1 cellular context compared by ENCODE assay signal in genomic region chr10:7408494-7409044, GRCh38.
TF ChIP-seq lines count a peak whose summit lies in the region.

No MANE protein-coding gene starts in this region.

TF ChIP-seq in K562, 482 proteins besides CTCF, POLR2A, EP300 and RAD21 (continued from another document and continues in another):
- no peak for TF ChIP-seq USF2 (CRISPR knock-in tag; IDR thresholded peaks at IDR 0.05)
- no peak for TF ChIP-seq SREBF1 (IDR thresholded peaks at IDR 0.05; ENCODE audit: borderline replicate concordance, low read depth, low read length)
- peak; percentile 59; the same call in 1 of the 2 replicates for TF ChIP-seq SAFB (IDR thresholded peaks at IDR 0.05; ENCODE audit: borderline replicate concordance, low read depth, low read length)
- TF ChIP-seq SIN3A (IDR thresholded peaks at IDR 0.05; ENCODE audit: borderline replicate concordance in 2 of 2, control insufficient read depth in 1 of 2, low read depth in 2 of 2, low read length in 2 of 2), result no peak; a peak in 1 of 4 replicates
- TF ChIP-seq CREM (IDR thresholded peaks at IDR 0.05; ENCODE audit: low read depth), result 0 out of 2 replicates have a peak, but pooled peaks have one; percentile 17
- TF ChIP-seq NUFIP1 (IDR thresholded peaks at IDR 0.05; ENCODE audit: partially characterized antibody), result no peak
- TF ChIP-seq, protein P1, sequence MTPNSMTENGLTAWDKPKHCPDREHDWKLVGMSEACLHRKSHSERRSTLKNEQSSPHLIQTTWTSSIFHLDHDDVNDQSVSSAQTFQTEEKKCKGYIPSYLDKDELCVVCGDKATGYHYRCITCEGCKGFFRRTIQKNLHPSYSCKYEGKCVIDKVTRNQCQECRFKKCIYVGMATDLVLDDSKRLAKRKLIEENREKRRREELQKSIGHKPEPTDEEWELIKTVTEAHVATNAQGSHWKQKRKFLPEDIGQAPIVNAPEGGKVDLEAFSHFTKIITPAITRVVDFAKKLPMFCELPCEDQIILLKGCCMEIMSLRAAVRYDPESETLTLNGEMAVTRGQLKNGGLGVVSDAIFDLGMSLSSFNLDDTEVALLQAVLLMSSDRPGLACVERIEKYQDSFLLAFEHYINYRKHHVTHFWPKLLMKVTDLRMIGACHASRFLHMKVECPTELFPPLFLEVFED (CRISPR knock-in tag; conservative IDR thresholded peaks at IDR 0.05), result no peak
- TF ChIP-seq, protein P2, sequence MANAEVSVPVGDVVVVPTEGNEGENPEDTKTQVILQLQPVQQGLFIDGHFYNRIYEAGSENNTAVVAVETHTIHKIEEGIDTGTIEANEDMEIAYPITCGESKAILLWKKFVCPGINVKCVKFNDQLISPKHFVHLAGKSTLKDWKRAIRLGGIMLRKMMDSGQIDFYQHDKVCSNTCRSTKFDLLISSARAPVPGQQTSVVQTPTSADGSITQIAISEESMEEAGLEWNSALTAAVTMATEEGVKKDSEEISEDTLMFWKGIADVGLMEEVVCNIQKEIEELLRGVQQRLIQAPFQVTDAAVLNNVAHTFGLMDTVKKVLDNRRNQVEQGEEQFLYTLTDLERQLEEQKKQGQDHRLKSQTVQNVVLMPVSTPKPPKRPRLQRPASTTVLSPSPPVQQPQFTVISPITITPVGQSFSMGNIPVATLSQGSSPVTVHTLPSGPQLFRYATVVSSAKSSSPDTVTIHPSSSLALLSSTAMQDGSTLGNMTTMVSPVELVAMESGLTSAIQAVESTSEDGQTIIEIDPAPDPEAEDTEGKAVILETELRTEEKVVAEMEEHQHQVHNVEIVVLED (CRISPR knock-in tag; IDR thresholded peaks at IDR 0.05), result no peak
- no peak; the same call in 1 of the 2 replicates for TF ChIP-seq NR3C1 (CRISPR knock-in tag; IDR thresholded peaks at IDR 0.05)
- TF ChIP-seq ZNF77 (CRISPR knock-in tag; IDR thresholded peaks at IDR 0.05), result no peak
- peak; percentile 78 for TF ChIP-seq RB1 (IDR thresholded peaks at IDR 0.05; ENCODE audit: low read depth)
- TF ChIP-seq, protein P3, sequence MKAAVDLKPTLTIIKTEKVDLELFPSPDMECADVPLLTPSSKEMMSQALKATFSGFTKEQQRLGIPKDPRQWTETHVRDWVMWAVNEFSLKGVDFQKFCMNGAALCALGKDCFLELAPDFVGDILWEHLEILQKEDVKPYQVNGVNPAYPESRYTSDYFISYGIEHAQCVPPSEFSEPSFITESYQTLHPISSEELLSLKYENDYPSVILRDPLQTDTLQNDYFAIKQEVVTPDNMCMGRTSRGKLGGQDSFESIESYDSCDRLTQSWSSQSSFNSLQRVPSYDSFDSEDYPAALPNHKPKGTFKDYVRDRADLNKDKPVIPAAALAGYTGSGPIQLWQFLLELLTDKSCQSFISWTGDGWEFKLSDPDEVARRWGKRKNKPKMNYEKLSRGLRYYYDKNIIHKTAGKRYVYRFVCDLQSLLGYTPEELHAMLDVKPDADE (conservative IDR thresholded peaks at IDR 0.05; ENCODE audit: control insufficient read depth, low read depth, low read length), result no peak
- no peak; the same call in 1 of the 2 replicates for TF ChIP-seq ZNF263 (CRISPR knock-in tag; IDR thresholded peaks at IDR 0.05; ENCODE audit: borderline replicate concordance)
- no peak for TF ChIP-seq CUX1 (CRISPR knock-in tag; IDR thresholded peaks at IDR 0.05)
- no peak for TF ChIP-seq HCFC1 (IDR thresholded peaks at IDR 0.05; ENCODE audit: low read depth, low read length)
- TF ChIP-seq, protein P4, sequence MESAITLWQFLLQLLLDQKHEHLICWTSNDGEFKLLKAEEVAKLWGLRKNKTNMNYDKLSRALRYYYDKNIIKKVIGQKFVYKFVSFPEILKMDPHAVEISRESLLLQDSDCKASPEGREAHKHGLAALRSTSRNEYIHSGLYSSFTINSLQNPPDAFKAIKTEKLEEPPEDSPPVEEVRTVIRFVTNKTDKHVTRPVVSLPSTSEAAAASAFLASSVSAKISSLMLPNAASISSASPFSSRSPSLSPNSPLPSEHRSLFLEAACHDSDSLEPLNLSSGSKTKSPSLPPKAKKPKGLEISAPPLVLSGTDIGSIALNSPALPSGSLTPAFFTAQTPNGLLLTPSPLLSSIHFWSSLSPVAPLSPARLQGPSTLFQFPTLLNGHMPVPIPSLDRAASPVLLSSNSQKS (CRISPR knock-in tag; IDR thresholded peaks at IDR 0.05), result no peak
- peak; percentile 74 to 89 for TF ChIP-seq MAZ (CRISPR knock-in tag; conservative IDR thresholded peaks at IDR 0.05 in 1 of 2, IDR thresholded peaks at IDR 0.05 in 1 of 2)
- TF ChIP-seq ETV6 (IDR thresholded peaks at IDR 0.05; ENCODE audit: borderline replicate concordance in 1 of 2, low read depth in 2 of 2, low read length in 1 of 2), result no peak
- 0 out of 2 replicates have a peak, but pooled peaks have one; percentile 41 for TF ChIP-seq ETV6 (CRISPR knock-in tag; IDR thresholded peaks at IDR 0.05; ENCODE audit: borderline replicate concordance)
- TF ChIP-seq, protein P5, sequence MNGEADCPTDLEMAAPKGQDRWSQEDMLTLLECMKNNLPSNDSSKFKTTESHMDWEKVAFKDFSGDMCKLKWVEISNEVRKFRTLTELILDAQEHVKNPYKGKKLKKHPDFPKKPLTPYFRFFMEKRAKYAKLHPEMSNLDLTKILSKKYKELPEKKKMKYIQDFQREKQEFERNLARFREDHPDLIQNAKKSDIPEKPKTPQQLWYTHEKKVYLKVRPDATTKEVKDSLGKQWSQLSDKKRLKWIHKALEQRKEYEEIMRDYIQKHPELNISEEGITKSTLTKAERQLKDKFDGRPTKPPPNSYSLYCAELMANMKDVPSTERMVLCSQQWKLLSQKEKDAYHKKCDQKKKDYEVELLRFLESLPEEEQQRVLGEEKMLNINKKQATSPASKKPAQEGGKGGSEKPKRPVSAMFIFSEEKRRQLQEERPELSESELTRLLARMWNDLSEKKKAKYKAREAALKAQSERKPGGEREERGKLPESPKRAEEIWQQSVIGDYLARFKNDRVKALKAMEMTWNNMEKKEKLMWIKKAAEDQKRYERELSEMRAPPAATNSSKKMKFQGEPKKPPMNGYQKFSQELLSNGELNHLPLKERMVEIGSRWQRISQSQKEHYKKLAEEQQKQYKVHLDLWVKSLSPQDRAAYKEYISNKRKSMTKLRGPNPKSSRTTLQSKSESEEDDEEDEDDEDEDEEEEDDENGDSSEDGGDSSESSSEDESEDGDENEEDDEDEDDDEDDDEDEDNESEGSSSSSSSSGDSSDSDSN (IDR thresholded peaks at IDR 0.05; ENCODE audit: borderline replicate concordance in 1 of 2, low read depth in 2 of 2, low read length in 2 of 2), result 0 out of 4 replicates have a peak, but pooled peaks of 1 of the 2 experiments have one; percentile 39
- peak; percentile 64 for TF ChIP-seq ZFX (CRISPR knock-in tag; IDR thresholded peaks at IDR 0.05)
- TF ChIP-seq HDAC1 (IDR thresholded peaks at IDR 0.05), result no peak
- no peak for TF ChIP-seq POLR2H (tag; IDR thresholded peaks at IDR 0.05; ENCODE audit: low read depth)
- TF ChIP-seq, protein P6, sequence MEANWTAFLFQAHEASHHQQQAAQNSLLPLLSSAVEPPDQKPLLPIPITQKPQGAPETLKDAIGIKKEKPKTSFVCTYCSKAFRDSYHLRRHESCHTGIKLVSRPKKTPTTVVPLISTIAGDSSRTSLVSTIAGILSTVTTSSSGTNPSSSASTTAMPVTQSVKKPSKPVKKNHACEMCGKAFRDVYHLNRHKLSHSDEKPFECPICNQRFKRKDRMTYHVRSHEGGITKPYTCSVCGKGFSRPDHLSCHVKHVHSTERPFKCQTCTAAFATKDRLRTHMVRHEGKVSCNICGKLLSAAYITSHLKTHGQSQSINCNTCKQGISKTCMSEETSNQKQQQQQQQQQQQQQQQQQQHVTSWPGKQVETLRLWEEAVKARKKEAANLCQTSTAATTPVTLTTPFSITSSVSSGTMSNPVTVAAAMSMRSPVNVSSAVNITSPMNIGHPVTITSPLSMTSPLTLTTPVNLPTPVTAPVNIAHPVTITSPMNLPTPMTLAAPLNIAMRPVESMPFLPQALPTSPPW (CRISPR knock-in tag; IDR thresholded peaks at IDR 0.05), result peak; percentile 47; the same call in 1 of the 2 replicates
- TF ChIP-seq, protein P7, sequence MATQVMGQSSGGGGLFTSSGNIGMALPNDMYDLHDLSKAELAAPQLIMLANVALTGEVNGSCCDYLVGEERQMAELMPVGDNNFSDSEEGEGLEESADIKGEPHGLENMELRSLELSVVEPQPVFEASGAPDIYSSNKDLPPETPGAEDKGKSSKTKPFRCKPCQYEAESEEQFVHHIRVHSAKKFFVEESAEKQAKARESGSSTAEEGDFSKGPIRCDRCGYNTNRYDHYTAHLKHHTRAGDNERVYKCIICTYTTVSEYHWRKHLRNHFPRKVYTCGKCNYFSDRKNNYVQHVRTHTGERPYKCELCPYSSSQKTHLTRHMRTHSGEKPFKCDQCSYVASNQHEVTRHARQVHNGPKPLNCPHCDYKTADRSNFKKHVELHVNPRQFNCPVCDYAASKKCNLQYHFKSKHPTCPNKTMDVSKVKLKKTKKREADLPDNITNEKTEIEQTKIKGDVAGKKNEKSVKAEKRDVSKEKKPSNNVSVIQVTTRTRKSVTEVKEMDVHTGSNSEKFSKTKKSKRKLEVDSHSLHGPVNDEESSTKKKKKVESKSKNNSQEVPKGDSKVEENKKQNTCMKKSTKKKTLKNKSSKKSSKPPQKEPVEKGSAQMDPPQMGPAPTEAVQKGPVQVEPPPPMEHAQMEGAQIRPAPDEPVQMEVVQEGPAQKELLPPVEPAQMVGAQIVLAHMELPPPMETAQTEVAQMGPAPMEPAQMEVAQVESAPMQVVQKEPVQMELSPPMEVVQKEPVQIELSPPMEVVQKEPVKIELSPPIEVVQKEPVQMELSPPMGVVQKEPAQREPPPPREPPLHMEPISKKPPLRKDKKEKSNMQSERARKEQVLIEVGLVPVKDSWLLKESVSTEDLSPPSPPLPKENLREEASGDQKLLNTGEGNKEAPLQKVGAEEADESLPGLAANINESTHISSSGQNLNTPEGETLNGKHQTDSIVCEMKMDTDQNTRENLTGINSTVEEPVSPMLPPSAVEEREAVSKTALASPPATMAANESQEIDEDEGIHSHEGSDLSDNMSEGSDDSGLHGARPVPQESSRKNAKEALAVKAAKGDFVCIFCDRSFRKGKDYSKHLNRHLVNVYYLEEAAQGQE (CRISPR knock-in tag; IDR thresholded peaks at IDR 0.05; ENCODE audit: low read depth), result no peak
- peak in 1 of 2 experiments; percentile 13; a peak in 1 of 4 replicates for TF ChIP-seq TRIM24 (IDR thresholded peaks at IDR 0.05)
- no peak for TF ChIP-seq BRD4 (IDR thresholded peaks at IDR 0.05)
- no peak for TF ChIP-seq ZSCAN29 (IDR thresholded peaks at IDR 0.05)
